ENCODE assay signal across 1 cellular context in the genomic region with DNA sequence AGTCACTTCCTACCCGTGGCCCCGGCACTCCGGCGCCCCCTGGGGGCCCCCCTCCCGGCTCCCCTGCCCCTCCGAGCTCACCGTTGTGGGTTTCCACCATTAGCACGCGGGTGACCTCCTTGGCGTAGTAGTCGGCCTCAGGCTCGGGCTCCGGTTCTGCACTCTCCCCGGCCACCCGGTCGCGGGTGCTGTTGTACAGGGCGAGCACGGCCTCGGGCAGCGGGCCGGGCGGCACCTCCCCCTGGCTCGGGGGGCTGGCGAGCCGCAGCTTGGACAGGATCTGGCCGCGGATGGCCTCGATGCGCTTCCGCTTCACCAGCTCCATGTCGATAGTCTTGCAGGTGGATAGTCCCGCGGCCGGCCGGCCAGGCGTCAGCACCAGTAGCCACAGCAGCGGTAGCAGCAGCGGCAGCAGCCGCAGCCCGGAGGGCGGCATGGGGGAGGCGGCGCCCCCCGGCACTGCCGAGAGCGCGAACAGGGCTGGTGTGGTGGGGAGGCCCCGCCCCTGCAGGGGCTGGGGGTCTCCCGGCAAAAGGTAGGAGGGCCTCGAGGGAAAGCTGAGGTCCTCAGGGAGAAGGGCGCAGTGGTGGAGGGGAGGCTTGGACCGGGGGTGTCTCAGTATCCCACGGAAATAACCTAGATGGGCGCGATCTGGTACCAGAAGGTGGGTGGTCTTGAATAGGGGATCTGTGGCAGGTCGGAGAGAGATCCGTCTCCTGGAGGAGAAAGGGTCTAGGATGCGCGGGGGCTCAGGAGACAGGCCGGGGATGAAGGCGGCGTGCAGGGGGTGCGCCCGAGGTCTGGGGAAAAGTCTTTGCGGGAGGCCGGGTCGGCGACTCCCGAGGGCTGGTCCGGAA.
TF ChIP-seq lines count a peak whose summit lies in the region.

No MANE protein-coding gene starts in this region.

TF ChIP-seq in HepG2, 621 proteins besides CTCF, POLR2A, EP300 and RAD21 (continued from another document and continues in another):
- TF ChIP-seq PLRG1 (conservative IDR thresholded peaks at IDR 0.05) (no peak), NFATC3 (CRISPR knock-in tag; IDR thresholded peaks at IDR 0.05) (no peak), ZNF24 (IDR thresholded peaks at IDR 0.05) (no peak), ZBTB4 (CRISPR knock-in tag; IDR thresholded peaks at IDR 0.05; ENCODE audit: borderline replicate concordance) (peak; percentile 37; the same call in 1 of the 2 replicates), THYN1 (CRISPR knock-in tag; IDR thresholded peaks at IDR 0.05; ENCODE audit: borderline replicate concordance, low read depth) (no peak), PHF5A (CRISPR knock-in tag; IDR thresholded peaks at IDR 0.05; ENCODE audit: low read depth, unreplicated experiment) (no peak), MLXIP (CRISPR knock-in tag; IDR thresholded peaks at IDR 0.05; ENCODE audit: borderline replicate concordance) (0 out of 2 replicates have a peak, but pooled peaks have one; percentile 47), HOXA3 (CRISPR knock-in tag; IDR thresholded peaks at IDR 0.05) (no peak), BORCS8-MEF2B (CRISPR knock-in tag; IDR thresholded peaks at IDR 0.05) (no peak), ZNF562 (CRISPR knock-in tag; IDR thresholded peaks at IDR 0.05; ENCODE audit: borderline replicate concordance) (no peak), ZNF563 (CRISPR knock-in tag; IDR thresholded peaks at IDR 0.05) (peak; percentile 52), ZMYM4 (CRISPR knock-in tag; IDR thresholded peaks at IDR 0.05) (0 out of 2 replicates have a peak, but pooled peaks have one; percentile 19), ARID5B (CRISPR knock-in tag; IDR thresholded peaks at IDR 0.05) (no peak; the same call in 1 of the 2 replicates), ZNF691 (CRISPR knock-in tag; IDR thresholded peaks at IDR 0.05; ENCODE audit: borderline replicate concordance, low read depth) (0 out of 2 replicates have a peak, but pooled peaks have one; percentile 52), ZMYM3 (CRISPR knock-in tag; IDR thresholded peaks at IDR 0.05) (peak; percentile 66), ZNF670 (CRISPR knock-in tag; IDR thresholded peaks at IDR 0.05; ENCODE audit: borderline replicate concordance) (0 out of 2 replicates have a peak, but pooled peaks have one; percentile 12), BCLAF1 (IDR thresholded peaks at IDR 0.05) (no peak), THAP8 (CRISPR knock-in tag; IDR thresholded peaks at IDR 0.05; ENCODE audit: borderline replicate concordance) (no peak), ZNF513 (CRISPR knock-in tag; conservative IDR thresholded peaks at IDR 0.05) (0 out of 2 replicates have a peak, but pooled peaks have one; percentile 29)
- TF ChIP-seq, protein P1, sequence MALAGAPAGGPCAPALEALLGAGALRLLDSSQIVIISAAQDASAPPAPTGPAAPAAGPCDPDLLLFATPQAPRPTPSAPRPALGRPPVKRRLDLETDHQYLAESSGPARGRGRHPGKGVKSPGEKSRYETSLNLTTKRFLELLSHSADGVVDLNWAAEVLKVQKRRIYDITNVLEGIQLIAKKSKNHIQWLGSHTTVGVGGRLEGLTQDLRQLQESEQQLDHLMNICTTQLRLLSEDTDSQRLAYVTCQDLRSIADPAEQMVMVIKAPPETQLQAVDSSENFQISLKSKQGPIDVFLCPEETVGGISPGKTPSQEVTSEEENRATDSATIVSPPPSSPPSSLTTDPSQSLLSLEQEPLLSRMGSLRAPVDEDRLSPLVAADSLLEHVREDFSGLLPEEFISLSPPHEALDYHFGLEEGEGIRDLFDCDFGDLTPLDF (CRISPR knock-in tag; IDR thresholded peaks at IDR 0.05): 0 out of 2 replicates have a peak, but pooled peaks have one; percentile 48
- TF ChIP-seq, protein P2, sequence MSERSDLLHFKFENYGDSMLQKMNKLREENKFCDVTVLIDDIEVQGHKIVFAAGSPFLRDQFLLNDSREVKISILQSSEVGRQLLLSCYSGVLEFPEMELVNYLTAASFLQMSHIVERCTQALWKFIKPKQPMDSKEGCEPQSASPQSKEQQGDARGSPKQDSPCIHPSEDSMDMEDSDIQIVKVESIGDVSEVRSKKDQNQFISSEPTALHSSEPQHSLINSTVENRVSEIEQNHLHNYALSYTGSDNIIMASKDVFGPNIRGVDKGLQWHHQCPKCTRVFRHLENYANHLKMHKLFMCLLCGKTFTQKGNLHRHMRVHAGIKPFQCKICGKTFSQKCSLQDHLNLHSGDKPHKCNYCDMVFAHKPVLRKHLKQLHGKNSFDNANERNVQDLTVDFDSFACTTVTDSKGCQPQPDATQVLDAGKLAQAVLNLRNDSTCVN (CRISPR knock-in tag; IDR thresholded peaks at IDR 0.05; ENCODE audit: borderline replicate concordance): 0 out of 2 replicates have a peak, but pooled peaks have one; percentile 46
